In the genomic region with DNA sequence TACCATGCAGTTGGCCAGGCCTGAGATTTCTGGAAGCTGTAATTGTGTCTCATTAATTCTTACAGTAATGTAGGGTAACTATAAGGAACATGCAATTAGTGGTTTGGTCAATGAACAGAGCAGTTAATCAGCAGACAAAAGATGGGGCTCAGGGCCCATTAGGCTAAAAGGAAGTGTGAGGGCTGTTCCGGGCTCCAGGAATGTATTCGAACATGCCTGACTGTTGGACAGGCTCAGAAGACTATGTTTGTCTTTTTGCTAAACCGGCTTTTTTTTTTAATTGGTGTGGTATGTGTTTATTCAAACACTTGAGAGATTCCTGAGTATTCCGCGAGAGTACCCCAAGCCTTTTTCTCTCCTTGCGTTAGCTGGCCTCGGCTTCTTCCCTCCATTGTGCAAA, we compare ENCODE assay signal across 15 cellular contexts. TPM values are rescaled to one million over a fixed set of nuclear protein-coding genes. Genes with fewer than 3 reads are reported as not detected.
"Had no signal": no experiment of that assay in that cellular context is flagged by ENCODE, and none has a peak within 500 bp of the region (broad histone marks: within the 10 kb centered on the region; RNA-seq: fewer than 3 reads in every experiment).

No MANE protein-coding gene starts in this region.

- H3K27ac ChIP-seq: prostate gland, spleen, tibial nerve had no signal

- H3K9me3 ChIP-seq: prostate gland, tibial nerve had no signal

- FAIRE-seq: TTC549 had no signal

- DNase-seq: activated CD4-positive, alpha-beta T cell treated with anti-CD3 and anti-CD28 coated beads, Interleukin-2, amount 50 U/mL, for 4 hours; activated T-cell treated with anti-CD3 and anti-CD28 coated beads, Interleukin-2, amount 50 U/mL, for 1 hour; amniotic stem cell; endodermal cell; erythroblast; naive thymus-derived CD4-positive, alpha-beta T cell; occipital lobe; spleen; stimulated activated CD4-positive, alpha-beta T cell treated with anti-CD3 and anti-CD28 coated beads, Interleukin-1b, Interleukin-23, amount 100 ng/mL, for 48 hours; stimulated activated naive B cell treated with anti-CD40 and anti-IgM and Interleukin-4, amounts not matched to agents 10 μg/mL and 1 μg/mL and 100 μg/mL, for 72 hours had no signal

- H3K4me3 ChIP-seq: prostate gland, spleen, tibial nerve had no signal

- H3K36me3 ChIP-seq: prostate gland, spleen, tibial nerve had no signal

- H3K4me1 ChIP-seq: prostate gland, spleen, tibial nerve had no signal

- H3K27me3 ChIP-seq: spleen, tibial nerve had no signal

- ATAC-seq: activated naive CD4-positive, alpha-beta T cell treated with anti-CD3 and anti-CD28 coated beads, Interleukin-2, amount 50 U/mL, for 72 hours; naive thymus-derived CD4-positive, alpha-beta T cell; sciatic nerve; stimulated activated naive B cell treated with anti-CD40 and anti-IgM and Interleukin-4, amounts not matched to agents 10 μg/mL and 1 μg/mL and 100 μg/mL, for 72 hours had no signal

RNA-seq across cellular contexts. Expression of gene FZD8, which starts 42.5 kb away (rescaled TPM):
- polyA plus RNA-seq: naive thymus-derived CD4-positive, alpha-beta T cell had no signal
